Comparison of ENCODE assay signal across 12 cellular contexts in the genomic region with DNA sequence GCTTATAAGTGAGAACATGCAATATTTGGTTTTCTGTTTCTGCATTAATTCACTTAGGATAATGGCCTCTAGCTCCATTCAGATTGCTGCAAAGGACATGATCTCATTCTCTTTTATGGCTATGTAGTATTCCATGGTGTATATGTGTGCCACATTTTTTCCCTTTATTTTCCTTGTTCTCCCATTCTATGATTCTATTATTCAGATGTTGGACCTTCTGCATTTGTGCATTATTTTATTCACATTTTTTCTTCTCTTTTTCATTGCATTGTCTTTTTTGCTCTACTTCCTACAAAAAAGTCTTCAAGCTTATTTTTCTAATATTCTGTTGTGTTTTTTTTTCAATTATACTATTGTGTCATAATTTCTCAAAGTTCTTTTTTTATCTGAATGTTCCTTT. TPM values are rescaled to one million over a fixed set of nuclear protein-coding genes. Genes with fewer than 3 reads are reported as not detected.
"Had no signal": no experiment of that assay in that cellular context is flagged by ENCODE, and none has a peak within 500 bp of the region (broad histone marks: within the 10 kb centered on the region; RNA-seq: fewer than 3 reads in every experiment).

No MANE protein-coding gene starts in this region.

- ATAC-seq: HepG2, K562 had no signal

- H3K27ac Mint-ChIP-seq: IgD-negative memory B cell had no signal

- H3K4me3 ChIP-seq: K562 had no signal

- H3K4me2 ChIP-seq: KMS-11 had no signal

- H3K27ac ChIP-seq: HL-60, KMS-11 had no signal

- H3K4me3 Mint-ChIP-seq: IgD-negative memory B cell had no signal

- FAIRE-seq: HepG2, HTR-8/SVneo, K562 had no signal

- H3K9ac ChIP-seq: KMS-11 had no signal

- DNase-seq: IMR-90, Karpas-422, KBM-7, KG1 had no signal

RNA-seq across cellular contexts. Expression of a gene that starts 11.1 kb away (rescaled TPM):
- total RNA-seq: HT-29 had no signal
- polyA plus RNA-seq: IgD-negative memory B cell had no signal

RNA-seq across cellular contexts. Expression of a gene that starts 27.4 kb away (rescaled TPM):
- total RNA-seq: HepG2, HT-29, HT1080, IMR-90, K562 had no signal
- polyA plus RNA-seq: HepG2, IgD-negative memory B cell, IMR-90, K562 had no signal

RNA-seq across cellular contexts. Expression of a gene that starts 49.2 kb away (rescaled TPM):
- total RNA-seq: HepG2, HT-29, HT1080, IMR-90, K562 had no signal
- polyA plus RNA-seq: HepG2, IgD-negative memory B cell, IMR-90, K562 had no signal
